ENCODE assay signal across 16 cellular contexts in genomic region chr18:51724790-51725721, GRCh38.
DNase-seq lines count a peak whose midpoint lies in the region; ATAC-seq and TF ChIP-seq lines count a peak whose summit lies in the region.
"Had no signal": no experiment of that assay in that cellular context is flagged by ENCODE, and none has a peak within 500 bp of the region (broad histone marks: within the 10 kb centered on the region; RNA-seq: fewer than 3 reads in every experiment).

No MANE protein-coding gene starts in this region.

- H3K27me3 ChIP-seq in GM06990 (replicated peaks; ENCODE audit: control insufficient read depth, insufficient read depth, low read length) = no peaks in the 10 kb centered on the region
- H3K27me3 ChIP-seq in GM23338 (ENCODE audit: insufficient read depth) = no peaks in the 10 kb centered on the region
- no peaks in the 10 kb centered on the region for H3K27me3 ChIP-seq in upper lobe of left lung
- no peaks in the 10 kb centered on the region for H3K27me3 ChIP-seq in WERI-Rb-1 (ENCODE audit: insufficient read depth, low read depth, severe bottlenecking)
- H3K27me3 ChIP-seq: heart left ventricle had no signal

- no peaks in the 10 kb centered on the region for H3K9me3 Mint-ChIP-seq in GM23338
- H3K9me3 Mint-ChIP-seq: activated CD4-positive, alpha-beta memory T cell treated with anti-CD3 and anti-CD28 coated beads, Interleukin-2, amount 10 ng/mL, durations not matched to agents 7 days and 5 days had no signal

- no peaks in the 10 kb centered on the region for H3K79me2 ChIP-seq in GM23338 (replicated peaks; ENCODE audit: insufficient read depth)

- H3K4me3 Mint-ChIP-seq in GM23338 = no peak overlapping the region
- H3K4me3 Mint-ChIP-seq: activated CD4-positive, alpha-beta memory T cell treated with anti-CD3 and anti-CD28 coated beads, Interleukin-2, amount 10 ng/mL, durations not matched to agents 7 days and 5 days had no signal

- no peaks in the 10 kb centered on the region for H4K20me1 ChIP-seq in GM23338 (replicated peaks; ENCODE audit: insufficient read depth)

- TF ChIP-seq CTCF in GM06990 (IDR thresholded peaks at IDR 0.05; ENCODE audit: insufficient read depth, low read length, poor library complexity, severe bottlenecking) (no peak), GM23338 (conservative IDR thresholded peaks at IDR 0.05; ENCODE audit: low read depth in 2 of 2) (no peak), upper lobe of left lung (IDR thresholded peaks at IDR 0.05) (no peak), WERI-Rb-1 (IDR thresholded peaks at IDR 0.05; ENCODE audit: low read depth, low read length) (no peak)

- H3K4me1 Mint-ChIP-seq in GM23338 = peaks cover 9% of the 10 kb centered on the region; the same call in 2 of the 3 replicates
- H3K4me1 Mint-ChIP-seq: activated CD4-positive, alpha-beta memory T cell treated with anti-CD3 and anti-CD28 coated beads, Interleukin-2, amount 10 ng/mL, durations not matched to agents 7 days and 5 days had no signal

- H3K4me3 ChIP-seq in GM06990 (replicated peaks; ENCODE audit: low read depth, low read length) (no peak overlapping the region), GM23338 (no peak overlapping the region), upper lobe of left lung (no peak overlapping the region), WERI-Rb-1 (ENCODE audit: low read depth, low read length) (no peak overlapping the region)
- H3K4me3 ChIP-seq: heart left ventricle, left ventricle myocardium inferior had no signal

- no peaks in the 10 kb centered on the region for H3K27me3 Mint-ChIP-seq in GM23338 (ENCODE audit: insufficient read depth, low read depth, poor library complexity)
- H3K27me3 Mint-ChIP-seq: activated CD4-positive, alpha-beta memory T cell treated with anti-CD3 and anti-CD28 coated beads, Interleukin-2, amount 10 ng/mL, durations not matched to agents 7 days and 5 days had no signal

- H3K4me2 ChIP-seq in GM23338 = no peak overlapping the region

- H3K36me3 ChIP-seq in GM06990 (ENCODE audit: control insufficient read depth, insufficient read depth, low read length) = no peaks in the 10 kb centered on the region
- no peaks in the 10 kb centered on the region for H3K36me3 ChIP-seq in GM23338 (ENCODE audit: insufficient read depth)
- no peaks in the 10 kb centered on the region for H3K36me3 ChIP-seq in upper lobe of left lung
- H3K36me3 ChIP-seq in WERI-Rb-1 = no peaks in the 10 kb centered on the region
- H3K36me3 ChIP-seq: heart left ventricle, left ventricle myocardium inferior had no signal

- H3K27ac ChIP-seq in GM23338 (ENCODE audit: low read depth) = no peak overlapping the region
- no peak overlapping the region for H3K27ac ChIP-seq in upper lobe of left lung
- H3K27ac ChIP-seq in WERI-Rb-1 = no peak overlapping the region
- H3K27ac ChIP-seq: heart left ventricle, left ventricle myocardium inferior had no signal

- peaks cover 5% of the 10 kb centered on the region for H3K9me2 ChIP-seq in GM23338 (ENCODE audit: insufficient read depth)

- TF ChIP-seq POLR2A in upper lobe of left lung (IDR thresholded peaks at IDR 0.05) = no peak

- H3K9me3 ChIP-seq in upper lobe of left lung = no peaks in the 10 kb centered on the region
- H3K9me3 ChIP-seq in WERI-Rb-1 (ENCODE audit: severe bottlenecking) = no peaks in the 10 kb centered on the region

- H3K4me1 ChIP-seq in GM23338 (ENCODE audit: insufficient read depth) (no peaks in the 10 kb centered on the region), upper lobe of left lung (no peaks in the 10 kb centered on the region)
- H3K4me1 ChIP-seq: heart left ventricle, left ventricle myocardium inferior had no signal

- peak overlapping the region; percentile 77 for H3K27ac Mint-ChIP-seq in GM23338
- H3K27ac Mint-ChIP-seq: activated CD4-positive, alpha-beta memory T cell treated with anti-CD3 and anti-CD28 coated beads, Interleukin-2, amount 10 ng/mL, durations not matched to agents 7 days and 5 days had no signal

- 66% methylated on average over 9 of the region's 9 CpGs for WGBS in upper lobe of left lung, 2 donors

- ATAC-seq in GM23338 (peak; percentile 46; the same call in 2 of the 3 replicates), upper lobe of left lung (ENCODE audit: low FRiP score in 2 of 2) (no peak)
- ATAC-seq: heart left ventricle, Right ventricle myocardium inferior had no signal

- no peaks in the 10 kb centered on the region for H3F3A ChIP-seq in GM23338 (replicated peaks; ENCODE audit: low read depth)

- DNase-seq in GM06990 (ENCODE audit: extremely low read depth, insufficient read length) = peak; percentile 64
- DNase-seq in GM23338 (ENCODE audit: low spot score) = peak; percentile 12
- DNase-seq in NCI-H2227 treated with DMSO at 0.1 percent for 48 hours (lab: John Stamatoyannopoulos, UW) = peak; percentile 49
- peak; percentile 15 for DNase-seq in iPS DF 19.7 (ENCODE audit: low read depth, low spot score)
- no peak for DNase-seq in GM19238 (ENCODE audit: insufficient read length, low spot score)
- DNase-seq in upper lobe of left lung = no peak
- no peak for DNase-seq in WERI-Rb-1
- no peak for DNase-seq in NCI-H2196 treated with DMSO at 0.1 percent for 48 hours (lab: John Stamatoyannopoulos, UW; ENCODE audit: unreplicated experiment)
- DNase-seq: activated CD4-positive, alpha-beta memory T cell treated with anti-CD3 and anti-CD28 coated beads, Interleukin-2, amount 10 ng/mL, durations not matched to agents 7 days and 5 days; activated naive CD4-positive, alpha-beta T cell treated with Interleukin-2 at 50 U/mL for 16 hours; GDM1; heart left ventricle; left ventricle myocardium inferior; NCI-H526 treated with DMSO at 0.1 percent for 48 hours; T-helper 9 cell had no signal

- H3K36me3 Mint-ChIP-seq in GM23338 (ENCODE audit: low read depth) = peaks cover 3% of the 10 kb centered on the region; the same call in 1 of the 3 replicates

- TF ChIP-seq EP300 in upper lobe of left lung (IDR thresholded peaks at IDR 0.05) = no peak

- H2AFZ ChIP-seq in GM23338 = peak overlapping the region; percentile 63; the same call in 1 of the 2 replicates

TF ChIP-seq in GM23338, 12 proteins besides CTCF, POLR2A, EP300 and RAD21 (continues in another document):
- TF ChIP-seq EZH2 (IDR thresholded peaks at IDR 0.05; ENCODE audit: low read depth, unreplicated experiment) = no peak
- TF ChIP-seq STAT1 (IDR thresholded peaks at IDR 0.05; ENCODE audit: unreplicated experiment) = no peak
- TF ChIP-seq ZNF462 (CRISPR knock-in tag; IDR thresholded peaks at IDR 0.05) = no peak
- TF ChIP-seq ZNF114 (CRISPR knock-in tag; IDR thresholded peaks at IDR 0.05) = no peak
- no peak for TF ChIP-seq NANOG (IDR thresholded peaks at IDR 0.05; ENCODE audit: borderline replicate concordance)

Comparison
In these comparisons a context has a peak if more than half of its experiments do, and no peak if none do; other contexts are left out.
1. DNase-seq: peak in GM06990 (single experiment), GM23338 (single experiment), NCI-H2227 treated with DMSO at 0.1 percent for 48 hours (single experiment) and iPS DF 19.7 (single experiment); none in GM19238 (single experiment), upper lobe of left lung (0 of 2), WERI-Rb-1 (single experiment) and NCI-H2196 treated with DMSO at 0.1 percent for 48 hours (single experiment).